1 cellular context compared by ENCODE assay signal in the genomic region with DNA sequence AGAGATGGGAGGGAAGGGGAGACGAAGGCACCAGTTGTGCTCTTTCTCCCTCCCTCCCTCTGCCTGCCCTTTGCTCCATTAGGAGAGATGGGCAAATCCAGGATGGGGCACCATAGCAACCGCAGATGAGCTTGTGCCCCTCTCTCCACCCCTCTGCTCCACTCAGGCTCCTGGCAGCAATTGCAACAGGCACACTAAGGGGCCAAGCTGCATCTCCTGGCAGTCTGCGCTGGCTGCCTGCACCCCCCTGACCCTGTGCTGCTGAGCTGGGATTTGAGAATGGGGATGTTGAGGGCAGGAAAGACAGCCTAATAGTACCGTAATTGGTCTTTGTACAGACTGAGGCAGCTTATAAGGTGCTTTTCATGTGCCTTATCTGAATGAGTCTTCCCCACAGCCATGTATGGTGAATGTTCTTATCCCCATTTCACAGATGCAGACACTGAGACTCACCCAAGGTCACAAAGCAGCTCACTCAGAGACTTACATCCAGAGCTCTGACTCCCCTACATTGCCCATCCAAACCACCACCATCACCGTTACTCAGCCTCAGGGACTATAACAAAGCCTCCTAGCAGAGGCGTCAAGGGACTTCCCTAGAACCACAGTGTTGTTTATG.
TF ChIP-seq lines count a peak whose summit lies in the region.

No MANE protein-coding gene starts in this region.

TF ChIP-seq in GM23338, 12 proteins besides CTCF, POLR2A, EP300 and RAD21 (continued from another document):
- no peak for TF ChIP-seq CREB1 (CRISPR knock-in tag; IDR thresholded peaks at IDR 0.05; ENCODE audit: low read depth)
- TF ChIP-seq, protein P1, sequence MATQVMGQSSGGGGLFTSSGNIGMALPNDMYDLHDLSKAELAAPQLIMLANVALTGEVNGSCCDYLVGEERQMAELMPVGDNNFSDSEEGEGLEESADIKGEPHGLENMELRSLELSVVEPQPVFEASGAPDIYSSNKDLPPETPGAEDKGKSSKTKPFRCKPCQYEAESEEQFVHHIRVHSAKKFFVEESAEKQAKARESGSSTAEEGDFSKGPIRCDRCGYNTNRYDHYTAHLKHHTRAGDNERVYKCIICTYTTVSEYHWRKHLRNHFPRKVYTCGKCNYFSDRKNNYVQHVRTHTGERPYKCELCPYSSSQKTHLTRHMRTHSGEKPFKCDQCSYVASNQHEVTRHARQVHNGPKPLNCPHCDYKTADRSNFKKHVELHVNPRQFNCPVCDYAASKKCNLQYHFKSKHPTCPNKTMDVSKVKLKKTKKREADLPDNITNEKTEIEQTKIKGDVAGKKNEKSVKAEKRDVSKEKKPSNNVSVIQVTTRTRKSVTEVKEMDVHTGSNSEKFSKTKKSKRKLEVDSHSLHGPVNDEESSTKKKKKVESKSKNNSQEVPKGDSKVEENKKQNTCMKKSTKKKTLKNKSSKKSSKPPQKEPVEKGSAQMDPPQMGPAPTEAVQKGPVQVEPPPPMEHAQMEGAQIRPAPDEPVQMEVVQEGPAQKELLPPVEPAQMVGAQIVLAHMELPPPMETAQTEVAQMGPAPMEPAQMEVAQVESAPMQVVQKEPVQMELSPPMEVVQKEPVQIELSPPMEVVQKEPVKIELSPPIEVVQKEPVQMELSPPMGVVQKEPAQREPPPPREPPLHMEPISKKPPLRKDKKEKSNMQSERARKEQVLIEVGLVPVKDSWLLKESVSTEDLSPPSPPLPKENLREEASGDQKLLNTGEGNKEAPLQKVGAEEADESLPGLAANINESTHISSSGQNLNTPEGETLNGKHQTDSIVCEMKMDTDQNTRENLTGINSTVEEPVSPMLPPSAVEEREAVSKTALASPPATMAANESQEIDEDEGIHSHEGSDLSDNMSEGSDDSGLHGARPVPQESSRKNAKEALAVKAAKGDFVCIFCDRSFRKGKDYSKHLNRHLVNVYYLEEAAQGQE (IDR thresholded peaks at IDR 0.05; ENCODE audit: unreplicated experiment) = no peak
- TF ChIP-seq, protein P2, sequence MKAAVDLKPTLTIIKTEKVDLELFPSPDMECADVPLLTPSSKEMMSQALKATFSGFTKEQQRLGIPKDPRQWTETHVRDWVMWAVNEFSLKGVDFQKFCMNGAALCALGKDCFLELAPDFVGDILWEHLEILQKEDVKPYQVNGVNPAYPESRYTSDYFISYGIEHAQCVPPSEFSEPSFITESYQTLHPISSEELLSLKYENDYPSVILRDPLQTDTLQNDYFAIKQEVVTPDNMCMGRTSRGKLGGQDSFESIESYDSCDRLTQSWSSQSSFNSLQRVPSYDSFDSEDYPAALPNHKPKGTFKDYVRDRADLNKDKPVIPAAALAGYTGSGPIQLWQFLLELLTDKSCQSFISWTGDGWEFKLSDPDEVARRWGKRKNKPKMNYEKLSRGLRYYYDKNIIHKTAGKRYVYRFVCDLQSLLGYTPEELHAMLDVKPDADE (IDR thresholded peaks at IDR 0.05) = no peak
- TF ChIP-seq ZNF331 (CRISPR knock-in tag; IDR thresholded peaks at IDR 0.05; ENCODE audit: low read depth) = no peak
- no peak for TF ChIP-seq POLR2AphosphoS5 (IDR thresholded peaks at IDR 0.05; ENCODE audit: low read depth)
- no peak for TF ChIP-seq ZNF114 (CRISPR knock-in tag; IDR thresholded peaks at IDR 0.05)
- no peak for TF ChIP-seq NANOG (IDR thresholded peaks at IDR 0.05; ENCODE audit: borderline replicate concordance)
- TF ChIP-seq EZH2phosphoT487 (IDR thresholded peaks at IDR 0.05; ENCODE audit: unreplicated experiment) = no peak
- TF ChIP-seq, protein P3, sequence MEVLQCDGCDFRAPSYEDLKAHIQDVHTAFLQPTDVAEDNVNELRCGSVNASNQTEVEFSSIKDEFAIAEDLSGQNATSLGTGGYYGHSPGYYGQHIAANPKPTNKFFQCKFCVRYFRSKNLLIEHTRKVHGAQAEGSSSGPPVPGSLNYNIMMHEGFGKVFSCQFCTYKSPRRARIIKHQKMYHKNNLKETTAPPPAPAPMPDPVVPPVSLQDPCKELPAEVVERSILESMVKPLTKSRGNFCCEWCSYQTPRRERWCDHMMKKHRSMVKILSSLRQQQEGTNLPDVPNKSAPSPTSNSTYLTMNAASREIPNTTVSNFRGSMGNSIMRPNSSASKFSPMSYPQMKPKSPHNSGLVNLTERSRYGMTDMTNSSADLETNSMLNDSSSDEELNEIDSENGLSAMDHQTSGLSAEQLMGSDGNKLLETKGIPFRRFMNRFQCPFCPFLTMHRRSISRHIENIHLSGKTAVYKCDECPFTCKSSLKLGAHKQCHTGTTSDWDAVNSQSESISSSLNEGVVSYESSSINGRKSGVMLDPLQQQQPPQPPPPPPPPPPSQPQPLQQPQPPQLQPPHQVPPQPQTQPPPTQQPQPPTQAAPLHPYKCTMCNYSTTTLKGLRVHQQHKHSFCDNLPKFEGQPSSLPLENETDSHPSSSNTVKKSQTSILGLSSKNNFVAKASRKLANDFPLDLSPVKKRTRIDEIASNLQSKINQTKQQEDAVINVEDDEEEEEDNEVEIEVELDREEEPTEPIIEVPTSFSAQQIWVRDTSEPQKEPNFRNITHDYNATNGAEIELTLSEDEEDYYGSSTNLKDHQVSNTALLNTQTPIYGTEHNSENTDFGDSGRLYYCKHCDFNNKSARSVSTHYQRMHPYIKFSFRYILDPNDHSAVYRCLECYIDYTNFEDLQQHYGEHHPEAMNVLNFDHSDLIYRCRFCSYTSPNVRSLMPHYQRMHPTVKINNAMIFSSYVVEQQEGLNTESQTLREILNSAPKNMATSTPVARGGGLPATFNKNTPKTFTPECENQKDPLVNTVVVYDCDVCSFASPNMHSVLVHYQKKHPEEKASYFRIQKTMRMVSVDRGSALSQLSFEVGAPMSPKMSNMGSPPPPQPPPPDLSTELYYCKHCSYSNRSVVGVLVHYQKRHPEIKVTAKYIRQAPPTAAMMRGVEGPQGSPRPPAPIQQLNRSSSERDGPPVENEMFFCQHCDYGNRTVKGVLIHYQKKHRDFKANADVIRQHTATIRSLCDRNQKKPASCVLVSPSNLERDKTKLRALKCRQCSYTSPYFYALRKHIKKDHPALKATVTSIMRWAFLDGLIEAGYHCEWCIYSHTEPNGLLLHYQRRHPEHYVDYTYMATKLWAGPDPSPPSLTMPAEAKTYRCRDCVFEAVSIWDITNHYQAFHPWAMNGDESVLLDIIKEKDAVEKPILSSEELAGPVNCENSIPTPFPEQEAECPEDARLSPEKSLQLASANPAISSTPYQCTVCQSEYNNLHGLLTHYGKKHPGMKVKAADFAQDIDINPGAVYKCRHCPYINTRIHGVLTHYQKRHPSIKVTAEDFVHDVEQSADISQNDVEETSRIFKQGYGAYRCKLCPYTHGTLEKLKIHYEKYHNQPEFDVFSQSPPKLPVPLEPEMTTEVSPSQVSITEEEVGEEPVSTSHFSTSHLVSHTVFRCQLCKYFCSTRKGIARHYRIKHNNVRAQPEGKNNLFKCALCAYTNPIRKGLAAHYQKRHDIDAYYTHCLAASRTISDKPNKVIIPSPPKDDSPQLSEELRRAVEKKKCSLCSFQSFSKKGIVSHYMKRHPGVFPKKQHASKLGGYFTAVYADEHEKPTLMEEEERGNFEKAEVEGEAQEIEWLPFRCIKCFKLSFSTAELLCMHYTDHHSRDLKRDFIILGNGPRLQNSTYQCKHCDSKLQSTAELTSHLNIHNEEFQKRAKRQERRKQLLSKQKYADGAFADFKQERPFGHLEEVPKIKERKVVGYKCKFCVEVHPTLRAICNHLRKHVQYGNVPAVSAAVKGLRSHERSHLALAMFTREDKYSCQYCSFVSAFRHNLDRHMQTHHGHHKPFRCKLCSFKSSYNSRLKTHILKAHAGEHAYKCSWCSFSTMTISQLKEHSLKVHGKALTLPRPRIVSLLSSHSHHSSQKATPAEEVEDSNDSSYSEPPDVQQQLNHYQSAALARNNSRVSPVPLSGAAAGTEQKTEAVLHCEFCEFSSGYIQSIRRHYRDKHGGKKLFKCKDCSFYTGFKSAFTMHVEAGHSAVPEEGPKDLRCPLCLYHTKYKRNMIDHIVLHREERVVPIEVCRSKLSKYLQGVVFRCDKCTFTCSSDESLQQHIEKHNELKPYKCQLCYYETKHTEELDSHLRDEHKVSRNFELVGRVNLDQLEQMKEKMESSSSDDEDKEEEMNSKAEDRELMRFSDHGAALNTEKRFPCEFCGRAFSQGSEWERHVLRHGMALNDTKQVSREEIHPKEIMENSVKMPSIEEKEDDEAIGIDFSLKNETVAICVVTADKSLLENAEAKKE (CRISPR knock-in tag; IDR thresholded peaks at IDR 0.05) = no peak
- TF ChIP-seq STAT1 (IDR thresholded peaks at IDR 0.05; ENCODE audit: unreplicated experiment) = no peak
TF ChIP-seq in GM23338: peak in this region for 0.
